Comparison of ENCODE assay signal across 8 cellular contexts in the genomic region with DNA sequence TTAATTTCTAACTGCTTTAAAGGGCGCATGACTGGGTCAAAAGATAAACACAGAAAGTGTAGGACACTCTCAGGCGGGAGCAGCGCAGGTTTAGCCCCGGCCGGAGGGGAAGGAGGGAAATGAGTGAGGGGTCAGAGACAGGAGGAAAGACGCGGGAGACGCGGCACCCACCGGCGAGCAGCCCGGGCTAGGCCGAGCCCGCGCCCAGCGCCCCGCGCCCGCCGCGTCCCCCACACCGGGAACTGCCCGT. TPM values are rescaled to one million over a fixed set of nuclear protein-coding genes. Genes with fewer than 3 reads are reported as not detected.
DNase-seq lines count a peak whose midpoint lies in the region; ATAC-seq, FAIRE-seq and TF ChIP-seq lines count a peak whose summit lies in the region.

No MANE protein-coding gene starts in this region.

- no peaks in the 10 kb centered on the region for H3K9me3 ChIP-seq in astrocyte (ENCODE audit: insufficient read depth, low read depth, low read length)
- no peaks in the 10 kb centered on the region for H3K9me3 ChIP-seq in vagina

- peaks cover 33% of the 10 kb centered on the region for H4K20me1 ChIP-seq in astrocyte (ENCODE audit: insufficient read depth, low read length)

- TF ChIP-seq CTCF in GM12875 (IDR thresholded peaks at IDR 0.05; ENCODE audit: borderline replicate concordance, insufficient read depth, low read depth, low read length) (no peak), astrocyte (IDR thresholded peaks at IDR 0.05; ENCODE audit: insufficient read depth, low read depth, low read length) (no peak), vagina (IDR thresholded peaks at IDR 0.05) (no peak)

- H3K27ac ChIP-seq in astrocyte (ENCODE audit: low read depth, low read length) = peak overlapping the region; percentile 52
- H3K27ac ChIP-seq in vagina = peak overlapping the region; percentile 75

- peak overlapping the region; percentile 83 for H3K9ac ChIP-seq in astrocyte (ENCODE audit: low read length)

- H3K27me3 ChIP-seq in astrocyte (ENCODE audit: insufficient read depth, low read length) = no peaks in the 10 kb centered on the region
- no peaks in the 10 kb centered on the region for H3K27me3 ChIP-seq in vagina

- H3K4me3 Mint-ChIP-seq in astrocyte (ENCODE audit: unreplicated experiment) = peak overlapping the region; percentile 97
- H3K4me3 Mint-ChIP-seq in memory B cell = peak overlapping the region; percentile 97

- no peaks in the 10 kb centered on the region for H3K9me3 Mint-ChIP-seq in astrocyte (ENCODE audit: unreplicated experiment)
- H3K9me3 Mint-ChIP-seq in memory B cell = no peaks in the 10 kb centered on the region

- peak overlapping the region; percentile 95 for H3K4me2 ChIP-seq in astrocyte (ENCODE audit: low read length)

- DNase-seq in astrocyte (ENCODE audit: low read depth) (no peak), memory B cell (ENCODE audit: low spot score in 2 of 2) (peak in 1 of 2 donors; percentile 5), vagina (ENCODE audit: extremely low spot score in 2 of 2) (no peak), RKO (ENCODE audit: low spot score) (no peak)

- H3K27ac Mint-ChIP-seq in astrocyte (ENCODE audit: unreplicated experiment) (peak overlapping the region; percentile 63), memory B cell (peak overlapping the region; percentile 79)

- peaks cover 48% of the 10 kb centered on the region for H3K79me2 ChIP-seq in astrocyte (ENCODE audit: insufficient read depth, low read length)

- intact Hi-C loops in vagina (cut with DNase I) = loop anchor here (10.0 kb wide), 1 partner anchor 91 kb away; a partner anchor contains a TSS

- H3K36me3 Mint-ChIP-seq in astrocyte (ENCODE audit: low read depth, unreplicated experiment) (no peaks in the 10 kb centered on the region), memory B cell (no peaks in the 10 kb centered on the region)

- FAIRE-seq in astrocyte (lab: Jason Lieb, UNC) = no peak

- peak; percentile 12 for ATAC-seq in HG03060 (IDR thresholded peaks at IDR 0.05; ENCODE audit: low read depth, unreplicated experiment)
- ATAC-seq in memory B cell (ENCODE audit: low read depth) = no peak
- no peak for ATAC-seq in GM19395 (IDR thresholded peaks at IDR 0.05; ENCODE audit: unreplicated experiment)
- ATAC-seq in GM19035 (IDR thresholded peaks at IDR 0.05; ENCODE audit: unreplicated experiment) = no peak

- no peaks in the 10 kb centered on the region for H3K27me3 Mint-ChIP-seq in astrocyte (ENCODE audit: low read depth, unreplicated experiment)
- no peaks in the 10 kb centered on the region for H3K27me3 Mint-ChIP-seq in memory B cell

- H3K4me1 Mint-ChIP-seq in astrocyte (ENCODE audit: low read depth, unreplicated experiment) (peaks cover 15% of the 10 kb centered on the region), memory B cell (peaks cover 34% of the 10 kb centered on the region)

- peaks cover 10% of the 10 kb centered on the region for H3K4me1 ChIP-seq in astrocyte (ENCODE audit: insufficient read depth, low read length)
- H3K4me1 ChIP-seq in vagina = peaks cover 23% of the 10 kb centered on the region

- H3K4me3 ChIP-seq in GM12875 (ENCODE audit: low read depth, low read length) (peak overlapping the region; percentile 77), astrocyte (ENCODE audit: insufficient read depth, low read depth, low read length) (peak overlapping the region; percentile 75), vagina (peak overlapping the region; percentile 55 to 94)

- H3K36me3 ChIP-seq in astrocyte (ENCODE audit: insufficient read depth, low read length) (no peaks in the 10 kb centered on the region), vagina (no peaks in the 10 kb centered on the region)

- TF ChIP-seq POLR2A in vagina (IDR thresholded peaks at IDR 0.05) = no peak

- peak overlapping the region; percentile 83 for H2AFZ ChIP-seq in astrocyte (ENCODE audit: low read depth, low read length)

RNA-seq across cellular contexts. Expression of a gene that starts 0.6 kb away (rescaled TPM):
- total RNA-seq in astrocyte (21.4 and 23.1 TPM in 2 replicates), vagina (11.8 TPM)
